In the genomic region with DNA sequence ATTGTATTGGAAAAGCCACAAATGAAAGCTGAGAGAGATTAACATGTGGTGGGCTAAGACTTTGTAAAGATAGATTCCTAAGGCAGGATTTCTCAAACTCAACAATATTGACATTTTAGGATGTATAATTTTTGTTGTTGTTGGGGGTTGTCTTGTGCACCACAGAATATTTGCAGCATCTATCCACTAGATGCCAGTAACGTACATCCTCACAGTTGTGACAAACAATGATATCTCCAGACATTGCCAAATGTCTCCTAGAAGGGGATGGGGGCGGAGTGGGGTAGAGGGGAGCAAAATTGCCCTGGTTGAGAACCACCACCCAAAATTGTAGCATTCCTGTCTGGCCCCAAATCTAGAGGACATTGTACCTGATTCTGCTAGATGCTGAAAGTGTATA, we compare ENCODE assay signal across 7 cellular contexts. TPM values are rescaled to one million over a fixed set of nuclear protein-coding genes. Genes with fewer than 3 reads are reported as not detected.
A peak's percentile ranks its signal among the peaks of the same experiment; 100 is the strongest.
DNase-seq lines count a peak whose midpoint lies in the region; ATAC-seq and TF ChIP-seq lines count a peak whose summit lies in the region.

No MANE protein-coding gene starts in this region.

- no peak overlapping the region for H3K27ac ChIP-seq in SU-DHL-6 (ENCODE audit: low read depth, low read length)
- H3K27ac ChIP-seq in cardiac muscle cell: no peak overlapping the region
- no peak overlapping the region for H3K27ac ChIP-seq in spleen

- H2AFZ ChIP-seq in SU-DHL-6 (ENCODE audit: low read depth, low read length, severe bottlenecking): no peak overlapping the region

- no peaks in the 10 kb centered on the region for H3K9me3 ChIP-seq in SU-DHL-6 (ENCODE audit: insufficient read depth, low read length)
- no peaks in the 10 kb centered on the region for H3K9me3 ChIP-seq in cardiac muscle cell (ENCODE audit: low read depth)
- H3K9me3 ChIP-seq in spleen: no peaks in the 10 kb centered on the region

- no peaks in the 10 kb centered on the region for H4K20me1 ChIP-seq in SU-DHL-6 (ENCODE audit: low read depth, low read length)

- H3K27me3 ChIP-seq in SU-DHL-6 (ENCODE audit: low read length): no peaks in the 10 kb centered on the region
- H3K27me3 ChIP-seq in cardiac muscle cell: no peaks in the 10 kb centered on the region
- no peaks in the 10 kb centered on the region for H3K27me3 ChIP-seq in spleen (replicated peaks in 1 of 7)

- no peak overlapping the region for H3K4me2 ChIP-seq in SU-DHL-6 (ENCODE audit: low read depth, low read length, poor library complexity, severe bottlenecking)

- intact Hi-C loops in spleen (cut with DNase I; ENCODE audit: low total_unique reads): loop anchor here (10.0 kb wide), 1 partner anchor 460 kb away; no protein-coding TSS in a partner anchor

- no peaks in the 10 kb centered on the region for H3K79me2 ChIP-seq in SU-DHL-6 (ENCODE audit: insufficient read depth, low read length)

- WGBS in spleen, 5 donors: 27 to 49% (median 34%) methylated on average over 2 of the region's 2 CpGs

- no peak overlapping the region for H3K4me3 ChIP-seq in SU-DHL-6 (ENCODE audit: insufficient read depth, low read length, poor library complexity, severe bottlenecking)
- no peak overlapping the region for H3K4me3 ChIP-seq in cardiac muscle cell
- no peak overlapping the region for H3K4me3 ChIP-seq in spleen

- no peaks in the 10 kb centered on the region for H3K9me2 ChIP-seq in SU-DHL-6 (replicated peaks; ENCODE audit: insufficient read depth, low read length)

- TF ChIP-seq POLR2A in spleen (IDR thresholded peaks at IDR 0.05): no peak

- H3K4me1 ChIP-seq in cardiac muscle cell (ENCODE audit: low read depth) (no peaks in the 10 kb centered on the region), spleen (no peaks in the 10 kb centered on the region)

- H3K9ac ChIP-seq in SU-DHL-6 (ENCODE audit: low read length): no peak overlapping the region

- DNase-seq in GM10266 (ENCODE audit: extremely low spot score): peak; percentile 66
- peak; percentile 23 to 72 for DNase-seq in cardiac muscle cell (ENCODE audit: low read depth in 1 of 2, low spot score in 1 of 2)
- DNase-seq in spleen: no peak
- no peak for DNase-seq in T1000 (lab: John Stamatoyannopoulos, UW)

- TF ChIP-seq CTCF in GM10266 (IDR thresholded peaks at IDR 0.05; ENCODE audit: control insufficient read depth, insufficient read depth, low read depth, missing control alignments) (peak; percentile 73), SU-DHL-6 (IDR thresholded peaks at IDR 0.05; ENCODE audit: insufficient read depth, low read length, poor library complexity, severe bottlenecking) (peak; percentile 32), cardiac muscle cell (IDR thresholded peaks at IDR 0.05; ENCODE audit: low read depth, low read length) (peak; percentile 69), spleen (IDR thresholded peaks at IDR 0.05 in 8 of 11, conservative IDR thresholded peaks at IDR 0.05 in 3 of 11) (peak in 7 of 11 experiments; percentile 23 to 58 (median 45))

- H3F3A ChIP-seq in SU-DHL-6 (ENCODE audit: insufficient read depth): no peaks in the 10 kb centered on the region

- no peaks in the 10 kb centered on the region for H3K36me3 ChIP-seq in SU-DHL-6 (ENCODE audit: low read length)
- H3K36me3 ChIP-seq in cardiac muscle cell: no peaks in the 10 kb centered on the region
- no peaks in the 10 kb centered on the region for H3K36me3 ChIP-seq in spleen

- ATAC-seq in GM21381 (IDR thresholded peaks at IDR 0.05; ENCODE audit: unreplicated experiment): peak; percentile 89
- peak; percentile 90 for ATAC-seq in HG03571 (IDR thresholded peaks at IDR 0.05; ENCODE audit: unreplicated experiment)

RNA-seq across cellular contexts. Expression of gene CBR4, which starts 14.7 kb away (rescaled TPM):
- total RNA-seq in cardiac muscle cell: 21.8 and 22.4 TPM in 2 replicates
- polyA plus RNA-seq in cardiac muscle cell: 28.3 and 34.6 TPM in 2 replicates
- 10 to 100 TPM; 18.5 to 33.4 (median 24.9) TPM for total RNA-seq in spleen
- 10 to 100 TPM in 2 of 3 donors, 1 to 10 TPM in 1; 7.5 to 10.8 (median 10.6) TPM for polyA plus RNA-seq in spleen

Comparison
In these comparisons a context has a peak if more than half of its experiments do, and no peak if none do; other contexts are left out.
1. DNase-seq: peak in GM10266 (single experiment) and cardiac muscle cell (2 of 2); none in spleen (single experiment) and T1000 (single experiment).
2. Peak in every context shown above with its lines, with median percentiles within 50 percentile points of each other: CTCF ChIP-seq.